In the genomic region with DNA sequence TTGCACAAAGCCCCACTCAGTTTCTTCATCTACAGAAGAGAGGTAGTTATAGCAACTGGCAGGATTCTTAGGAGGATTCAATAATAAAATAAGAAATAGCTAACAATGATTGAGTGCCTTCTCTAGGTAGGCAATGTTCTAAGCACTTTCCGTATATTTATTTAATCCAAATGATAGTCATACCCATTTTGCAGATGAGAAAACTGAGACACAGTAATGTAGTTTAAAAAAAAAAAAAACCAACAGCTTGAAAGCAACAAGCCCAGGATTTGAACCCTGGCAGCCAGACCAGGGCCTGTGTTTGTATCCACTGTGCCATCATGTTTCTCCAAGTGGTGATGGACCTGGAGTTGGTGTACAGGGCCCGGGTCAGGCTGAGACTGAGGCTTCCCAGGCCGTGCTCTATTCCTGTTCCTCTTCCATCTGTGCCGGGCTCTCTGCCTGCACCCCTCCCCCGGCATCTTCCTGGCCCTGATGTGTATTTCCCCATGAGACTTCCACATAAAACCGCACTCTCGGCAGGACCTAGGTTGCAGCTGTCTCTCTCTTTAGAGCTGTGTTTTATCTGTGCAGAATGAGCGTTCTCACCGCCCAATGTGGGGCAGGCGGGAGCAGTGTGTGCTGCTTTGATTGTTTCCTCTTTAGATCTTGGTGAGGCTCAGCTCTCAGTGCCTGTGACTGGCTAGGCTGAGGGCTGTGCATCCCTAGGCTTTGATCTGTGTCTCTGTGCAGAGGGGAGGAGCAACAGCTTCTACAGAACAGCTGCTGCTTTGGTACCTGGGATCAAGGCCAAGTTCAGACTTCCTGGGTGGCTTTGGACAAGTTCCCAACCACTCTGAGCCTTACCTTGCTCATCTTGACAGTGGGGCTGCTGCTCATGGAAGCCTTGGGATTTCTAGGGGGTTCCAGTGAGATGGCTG, we compare ENCODE assay signal across 8 cellular contexts. TPM values are rescaled to one million over a fixed set of nuclear protein-coding genes. Genes with fewer than 3 reads are reported as not detected.
DNase-seq lines count a peak whose midpoint lies in the region; ATAC-seq and TF ChIP-seq lines count a peak whose summit lies in the region.

No MANE protein-coding gene starts in this region.

- H3K4me1 ChIP-seq in BE2C (no peaks in the 10 kb centered on the region), SJSA1 (replicated peaks) (peaks cover 25% of the 10 kb centered on the region), testis (peaks cover 6% of the 10 kb centered on the region)

- intact Hi-C loops in testis (cut with DNase I; ENCODE audit: low total_unique reads) = no loop called here

- 18 to 40% methylated on average over 9 to 10 of the region's 10 CpGs for WGBS in testis, 2 donors

- no peak overlapping the region for H3K27ac Mint-ChIP-seq in endothelial cell (ENCODE audit: unreplicated experiment)

- no peak overlapping the region for H3K4me3 Mint-ChIP-seq in endothelial cell (ENCODE audit: unreplicated experiment)

- H3K9me3 ChIP-seq in BE2C (no peaks in the 10 kb centered on the region), SJSA1 (replicated peaks) (no peaks in the 10 kb centered on the region), testis (no peaks in the 10 kb centered on the region)

- peaks cover 10% of the 10 kb centered on the region for H3K4me1 Mint-ChIP-seq in endothelial cell (ENCODE audit: unreplicated experiment)

- DNase-seq in BE2C (peak; percentile 28), SJSA1 (ENCODE audit: low read depth in 1 of 2, low spot score in 2 of 2) (no peak), endothelial cell (ENCODE audit: low spot score) (peak; percentile 31), testis (peak; percentile 66), NCI-H748 treated with DMSO at 0.1 percent for 48 hours (lab: John Stamatoyannopoulos, UW) (no peak), NCI-H1930 (lab: John Stamatoyannopoulos, UW) (no peak)
- no peak for DNase-seq in stimulated activated CD4-positive, alpha-beta T cell treated with anti-CD3 and anti-CD28 coated beads, Interleukin-12 subunit alpha, Interleukin-12 subunit beta, amount 100 ng/mL, for 4 hours

- H3K36me3 ChIP-seq in BE2C (no peaks in the 10 kb centered on the region), SJSA1 (peaks cover 4% of the 10 kb centered on the region; the same call in 1 of the 2 replicates), testis (ENCODE audit: low read depth, missing control alignments) (no peaks in the 10 kb centered on the region)

- no peaks in the 10 kb centered on the region for H3K27me3 Mint-ChIP-seq in endothelial cell (ENCODE audit: unreplicated experiment)

- H3K4me3 ChIP-seq in BE2C (ENCODE audit: low read depth, low read length) (no peak overlapping the region), SJSA1 (no peak overlapping the region), testis (no peak overlapping the region)

- peak; percentile 59 for ATAC-seq in GM21737 (IDR thresholded peaks at IDR 0.05; ENCODE audit: unreplicated experiment)

- no peaks in the 10 kb centered on the region for H3K9me3 Mint-ChIP-seq in endothelial cell (ENCODE audit: unreplicated experiment)

- H3K27me3 ChIP-seq in BE2C = no peaks in the 10 kb centered on the region
- H3K27me3 ChIP-seq in SJSA1 (replicated peaks) = no peaks in the 10 kb centered on the region
- no peaks in the 10 kb centered on the region for H3K27me3 ChIP-seq in testis

- H3K27ac ChIP-seq in SJSA1 = 0 out of 2 replicates have a peak overlapping the region, but pooled peaks have one; percentile 15
- no peak overlapping the region for H3K27ac ChIP-seq in testis

- no peak for TF ChIP-seq POLR2A in testis (IDR thresholded peaks at IDR 0.05)

- H3K36me3 Mint-ChIP-seq in endothelial cell (ENCODE audit: low read depth, unreplicated experiment) = no peaks in the 10 kb centered on the region

- no peak for TF ChIP-seq CTCF in BE2C (IDR thresholded peaks at IDR 0.05; ENCODE audit: low read depth, low read length)
- no peak for TF ChIP-seq CTCF in endothelial cell (IDR thresholded peaks at IDR 0.05; ENCODE audit: unreplicated experiment)
- no peak for TF ChIP-seq CTCF in testis (IDR thresholded peaks at IDR 0.05)

RNA-seq across cellular contexts. Expression of gene TOX2, which starts 49.5 kb away (rescaled TPM):
- 28.3 TPM for polyA plus RNA-seq in BE2C (2012; ENCODE audit: insufficient read depth, insufficient read length, low read depth)
- 6.2 TPM in 2 replicates for total RNA-seq in SJSA1 (2014; rRNA removed; shearing (Covaris generic))
- total RNA-seq in endothelial cell (ENCODE audit: unreplicated experiment) (5.0 TPM), testis (10 to 100 TPM; 48.1 to 67.0 TPM)
- polyA plus RNA-seq in testis (ENCODE audit: insufficient read depth, low read depth, low replicate concordance) = 43.8 TPM

Comparison
In these comparisons a context has a peak if more than half of its experiments do, and no peak if none do; other contexts are left out.
1. DNase-seq: peak in BE2C (single experiment), endothelial cell (single experiment) and testis (single experiment); none in SJSA1 (0 of 2), NCI-H748 treated with DMSO at 0.1 percent for 48 hours (single experiment), NCI-H1930 (0 of 2) and stimulated activated CD4-positive, alpha-beta T cell treated with anti-CD3 and anti-CD28 coated beads, Interleukin-12 subunit alpha, Interleukin-12 subunit beta, amount 100 ng/mL, for 4 hours (single experiment).